8 cellular contexts compared by ENCODE assay signal in genomic region chr12:48119078-48119833, GRCh38. TPM values are rescaled to one million over a fixed set of nuclear protein-coding genes. Genes with fewer than 3 reads are reported as not detected.
A peak's percentile ranks its signal among the peaks of the same experiment; 100 is the strongest.
DNase-seq lines count a peak whose midpoint lies in the region; ATAC-seq and TF ChIP-seq lines count a peak whose summit lies in the region.

PFKM (plus strand) TSS chr12:48119364; CDS start chr12:48122775, 3,411 bp downstream.

- H3K4me2 ChIP-seq in SU-DHL-6 (ENCODE audit: low read depth, low read length, poor library complexity, severe bottlenecking) (peak within 1 kb of the TSS; percentile 92), trophoblast cell (ENCODE audit: low read length) (peak within 1 kb of the TSS; percentile 75)

- no peak within 1 kb of the TSS for H2BK5ac ChIP-seq in trophoblast cell (ENCODE audit: low read depth, low read length, poor library complexity)

- peaks cover 17% of the 10 kb centered on the region for H3K36me3 Mint-ChIP-seq in activated naive CD8-positive, alpha-beta T cell treated with anti-CD3 and anti-CD28 coated beads, Interleukin-2, amount 50 U/mL, for 24 hours (ENCODE audit: low read depth)

- H3K79me1 ChIP-seq in trophoblast cell (ENCODE audit: low read length), result peaks cover 1% of the 10 kb centered on the region

- H3K9me3 Mint-ChIP-seq in activated naive CD8-positive, alpha-beta T cell treated with anti-CD3 and anti-CD28 coated beads, Interleukin-2, amount 50 U/mL, for 24 hours, result no peaks in the 10 kb centered on the region

- H3K4me3 Mint-ChIP-seq in activated naive CD8-positive, alpha-beta T cell treated with anti-CD3 and anti-CD28 coated beads, Interleukin-2, amount 50 U/mL, for 24 hours, result peak within 1 kb of the TSS; percentile 100

- no peaks in the 10 kb centered on the region for H4K20me1 ChIP-seq in SU-DHL-6 (ENCODE audit: low read depth, low read length)

- intact Hi-C loops in Right ventricle myocardium superior (cut with DNase I), result no loop called here

- peak within 1 kb of the TSS; percentile 95 for H3K27ac Mint-ChIP-seq in activated naive CD8-positive, alpha-beta T cell treated with anti-CD3 and anti-CD28 coated beads, Interleukin-2, amount 50 U/mL, for 24 hours

- H3K18ac ChIP-seq in trophoblast cell (ENCODE audit: low read length), result peak within 1 kb of the TSS; percentile 3

- H4K8ac ChIP-seq in trophoblast cell (ENCODE audit: low read depth, low read length), result peak within 1 kb of the TSS; percentile 25

- no peak for TF ChIP-seq CTCF in GM10266 (IDR thresholded peaks at IDR 0.05; ENCODE audit: control insufficient read depth, insufficient read depth, low read depth, missing control alignments)
- no peak for TF ChIP-seq CTCF in SU-DHL-6 (IDR thresholded peaks at IDR 0.05; ENCODE audit: insufficient read depth, low read length, poor library complexity, severe bottlenecking)
- no peak for TF ChIP-seq CTCF in upper lobe of left lung (IDR thresholded peaks at IDR 0.05)

- H3F3A ChIP-seq in SU-DHL-6 (ENCODE audit: insufficient read depth), result peaks cover 5% of the 10 kb centered on the region

- peak; percentile 100 for ATAC-seq in HG02610 (IDR thresholded peaks at IDR 0.05; ENCODE audit: unreplicated experiment)
- peak; percentile 100 for ATAC-seq in activated naive CD8-positive, alpha-beta T cell treated with anti-CD3 and anti-CD28 coated beads, Interleukin-2, amount 50 U/mL, for 24 hours
- ATAC-seq in Right ventricle myocardium superior (ENCODE audit: poor library complexity), result peak; percentile 95
- ATAC-seq in upper lobe of left lung (ENCODE audit: low FRiP score in 2 of 2), result peak; percentile 98 to 99

- H3K27me3 Mint-ChIP-seq in activated naive CD8-positive, alpha-beta T cell treated with anti-CD3 and anti-CD28 coated beads, Interleukin-2, amount 50 U/mL, for 24 hours, result peaks cover 2% of the 10 kb centered on the region

- H3K79me2 ChIP-seq in SU-DHL-6 (ENCODE audit: insufficient read depth, low read length), result peaks cover 21% of the 10 kb centered on the region
- H3K79me2 ChIP-seq in trophoblast cell (ENCODE audit: control insufficient read depth, insufficient read depth, low read length, poor library complexity), result no peaks in the 10 kb centered on the region

- H3K9me3 ChIP-seq in SU-DHL-6 (ENCODE audit: insufficient read depth, low read length), result no peaks in the 10 kb centered on the region
- no peaks in the 10 kb centered on the region for H3K9me3 ChIP-seq in trophoblast cell (ENCODE audit: insufficient read depth, low read depth, low read length)
- H3K9me3 ChIP-seq in upper lobe of left lung, result no peaks in the 10 kb centered on the region

- peak within 1 kb of the TSS; percentile 50 for H3K14ac ChIP-seq in trophoblast cell (ENCODE audit: low read length)

- peak within 1 kb of the TSS; percentile 2 for H4K12ac ChIP-seq in trophoblast cell (ENCODE audit: low read depth, low read length)

- peak within 1 kb of the TSS; percentile 85 for H3K4me3 ChIP-seq in SU-DHL-6 (ENCODE audit: insufficient read depth, low read length, poor library complexity, severe bottlenecking)
- H3K4me3 ChIP-seq in trophoblast cell (ENCODE audit: low read depth, low read length), result peak within 1 kb of the TSS; percentile 71
- H3K4me3 ChIP-seq in upper lobe of left lung, result peak within 1 kb of the TSS; percentile 34 to 70 (median 64)

- H2AK5ac ChIP-seq in trophoblast cell (ENCODE audit: low read length), result no peak within 1 kb of the TSS

- H2BK12ac ChIP-seq in trophoblast cell (ENCODE audit: low read length), result no peak within 1 kb of the TSS

- H3K27me3 ChIP-seq in SU-DHL-6 (ENCODE audit: low read length) (no peaks in the 10 kb centered on the region), trophoblast cell (ENCODE audit: insufficient read depth, low read length) (no peaks in the 10 kb centered on the region), upper lobe of left lung (no peaks in the 10 kb centered on the region)

- H2AFZ ChIP-seq in SU-DHL-6 (ENCODE audit: low read depth, low read length, severe bottlenecking) (peak within 1 kb of the TSS; percentile 91), trophoblast cell (ENCODE audit: insufficient read depth, low read length, poor library complexity) (peak within 1 kb of the TSS; percentile 65)

- H3K4me1 Mint-ChIP-seq in activated naive CD8-positive, alpha-beta T cell treated with anti-CD3 and anti-CD28 coated beads, Interleukin-2, amount 50 U/mL, for 24 hours, result peaks cover 22% of the 10 kb centered on the region

- no peak within 1 kb of the TSS for H2BK120ac ChIP-seq in trophoblast cell (ENCODE audit: insufficient read depth, low read length, poor library complexity)

- TF ChIP-seq POLR2A in upper lobe of left lung (IDR thresholded peaks at IDR 0.05), result peak in 1 of 4 donors; percentile 26

- H3K9me2 ChIP-seq in SU-DHL-6 (replicated peaks; ENCODE audit: insufficient read depth, low read length), result no peaks in the 10 kb centered on the region

- H3K36me3 ChIP-seq in SU-DHL-6 (ENCODE audit: low read length), result no peaks in the 10 kb centered on the region; the same call in 1 of the 2 replicates
- H3K36me3 ChIP-seq in trophoblast cell (ENCODE audit: control insufficient read depth in 1 of 2, insufficient read depth in 2 of 2, low read length in 2 of 2), result peaks cover 0 to 2% of the 10 kb centered on the region in 2 experiments
- peaks cover 0 to 17% (median 1%) of the 10 kb centered on the region in 4 donors for H3K36me3 ChIP-seq in upper lobe of left lung

- peaks cover 1 to 4% of the 10 kb centered on the region in 2 experiments for H3K4me1 ChIP-seq in trophoblast cell (ENCODE audit: control insufficient read depth in 1 of 2, insufficient read depth in 2 of 2, low read length in 2 of 2)
- peaks cover 6 to 22% (median 11%) of the 10 kb centered on the region in 4 donors for H3K4me1 ChIP-seq in upper lobe of left lung

- H4K91ac ChIP-seq in trophoblast cell (ENCODE audit: low read depth, low read length), result no peak within 1 kb of the TSS

- no peak for TF ChIP-seq EP300 in upper lobe of left lung (IDR thresholded peaks at IDR 0.05)

- H3K23ac ChIP-seq in trophoblast cell (ENCODE audit: low read length), result no peak within 1 kb of the TSS

- no CpG with 5 or more reads among the region's 20 CpGs for WGBS in trophoblast cell (ENCODE audit: extremely low coverage, insufficient coverage, insufficient read length)
- WGBS in upper lobe of left lung, 2 donors, result 1 to 2% methylated on average over 20 of the region's 20 CpGs

- DNase-seq in GM10266 (ENCODE audit: extremely low spot score), result peak; percentile 89
- DNase-seq in NCI-H1105 (lab: John Stamatoyannopoulos, UW), result peak; percentile 83
- DNase-seq in activated naive CD8-positive, alpha-beta T cell treated with anti-CD3 and anti-CD28 coated beads, Interleukin-2, amount 50 U/mL, for 24 hours, result peak; percentile 73
- DNase-seq in Right ventricle myocardium superior, result peak; percentile 86
- DNase-seq in trophoblast cell, result peak; percentile 25 to 52
- DNase-seq in upper lobe of left lung, result peak in 1 of 2 donors; percentile 89

- no peak within 1 kb of the TSS for H3K4ac ChIP-seq in trophoblast cell (ENCODE audit: low read depth, low read length)

- H3K9ac ChIP-seq in SU-DHL-6 (ENCODE audit: low read length), result peak within 1 kb of the TSS; percentile 71
- H3K9ac ChIP-seq in trophoblast cell (ENCODE audit: low read length), result peak within 1 kb of the TSS; percentile 8

- H3K27ac ChIP-seq in SU-DHL-6 (ENCODE audit: low read depth, low read length), result peak within 1 kb of the TSS; percentile 2; the same call in 1 of the 2 replicates
- H3K27ac ChIP-seq in trophoblast cell (ENCODE audit: low read depth, low read length), result no peak within 1 kb of the TSS
- peak within 1 kb of the TSS; percentile 15 to 58 (median 23) for H3K27ac ChIP-seq in upper lobe of left lung

RNA-seq across cellular contexts. Expression of gene PFKM, which starts in this region (rescaled TPM):
- 752 TPM for total RNA-seq in Right ventricle myocardium superior
- 21.8 and 22.0 TPM in 2 replicates for polyA plus RNA-seq in trophoblast cell (2013)
- 10 to 100 TPM; 21.4 to 52.4 (median 36.3) TPM for total RNA-seq in upper lobe of left lung

Comparison
In these comparisons a context has a peak if more than half of its experiments do, and no peak if none do; other contexts are left out.
1. RNA of gene PFKM (total RNA-seq): 752 TPM in Right ventricle myocardium superior (single experiment); 21.4 to 52.4 TPM in upper lobe of left lung; every median in the first group is over 10 times any median in the second.
2. Peak in every context shown above with its lines, with median percentiles within 50 percentile points of each other: ATAC-seq and H3K4me3 ChIP-seq.